25 cellular contexts compared by ENCODE assay signal in the genomic region with DNA sequence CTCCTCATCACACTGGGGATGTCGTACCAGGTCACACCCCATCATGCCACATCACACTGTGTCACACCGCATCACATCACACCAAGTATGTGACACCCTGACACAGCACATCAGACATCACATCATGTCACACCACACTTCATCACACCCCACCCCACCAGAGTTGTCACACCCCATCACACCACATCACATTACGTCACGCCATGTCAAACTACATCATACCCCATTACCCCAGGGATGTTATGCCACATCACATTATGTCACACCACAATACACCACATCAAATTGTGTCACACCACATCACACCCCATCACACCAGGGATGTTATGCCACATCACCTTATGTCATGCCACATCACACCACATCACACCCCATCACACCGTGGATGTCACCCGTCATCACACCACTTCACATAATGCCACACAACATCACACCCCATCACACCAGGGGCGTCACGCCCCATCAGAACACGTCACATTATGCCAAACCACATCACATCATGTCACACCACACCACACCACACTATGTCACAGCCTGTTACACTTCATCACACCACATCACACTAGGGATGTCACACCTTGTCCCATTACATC.
DNase-seq lines count a peak whose midpoint lies in the region; ATAC-seq, FAIRE-seq and TF ChIP-seq lines count a peak whose summit lies in the region.
"Had no signal": no experiment of that assay in that cellular context is flagged by ENCODE, and none has a peak within 500 bp of the region (broad histone marks: within the 10 kb centered on the region; RNA-seq: fewer than 3 reads in every experiment).

No MANE protein-coding gene starts in this region.

- peak; percentile 48 for DNase-seq in activated effector memory CD4-positive, alpha-beta T cell treated with anti-CD3 and anti-CD28 coated beads, Interleukin-2, amount 50 U/mL, for 16 hours
- DNase-seq in activated effector memory CD4-positive, alpha-beta T cell treated with Interleukin-2 at 50 U/mL for 16 hours = no peak
- DNase-seq in neural crest cell (ENCODE audit: low read depth, low spot score) (no peak), urothelium cell line (ENCODE audit: low spot score) (no peak), uterus (no peak), cerebellar cortex (ENCODE audit: low spot score) (no peak)
- no peak for DNase-seq in activated CD8-positive, alpha-beta memory T cell treated with anti-CD3 and anti-CD28 coated beads, Interleukin-2, amount 50 U/mL, for 4 hours
- DNase-seq: 8988T; C1 segment of cervical spinal cord; Calu3; CD8-positive, alpha-beta T cell; DMS153; GDM1; H7; HFFc6; KBM-7; NCI-H1048; NCI-H1417 treated with DMSO at 0.1 percent for 48 hours; NCI-H187; NCI-H2107; NCI-H446 treated with DMSO at 0.1 percent for 48 hours; NCI-H526 treated with DMSO at 0.1 percent for 48 hours; Right ventricle myocardium superior had no signal

- H3K27ac ChIP-seq in uterus = no peak overlapping the region
- H3K27ac ChIP-seq: HL-60 had no signal

- peak; percentile 77 for FAIRE-seq in urothelium cell line (lab: Jason Lieb, UNC)

- H3K4me3 ChIP-seq in uterus = no peak overlapping the region

- peak overlapping the region; percentile 53 for H3K27ac Mint-ChIP-seq in neural crest cell (ENCODE audit: unreplicated experiment)
- H3K27ac Mint-ChIP-seq: CD8-positive, alpha-beta T cell; HFFc6 had no signal

- intact Hi-C loops in uterus (cut with DNase I; ENCODE audit: low total_unique reads) = no loop called here

- H3K4me1 ChIP-seq in uterus = no peaks in the 10 kb centered on the region

- peaks cover 22% of the 10 kb centered on the region for H3K9me3 Mint-ChIP-seq in neural crest cell

- TF ChIP-seq CTCF in neural crest cell (conservative IDR thresholded peaks at IDR 0.05) (no peak), uterus (IDR thresholded peaks at IDR 0.05) (no peak)

- H3K4me1 Mint-ChIP-seq in neural crest cell = no peaks in the 10 kb centered on the region

- no peaks in the 10 kb centered on the region for H3K27me3 ChIP-seq in uterus

- peaks cover 15% of the 10 kb centered on the region for H3K36me3 Mint-ChIP-seq in neural crest cell (ENCODE audit: low read depth)
- H3K36me3 Mint-ChIP-seq: CD8-positive, alpha-beta T cell had no signal

- H3K36me3 ChIP-seq in uterus = no peaks in the 10 kb centered on the region

- peaks cover 2% of the 10 kb centered on the region for H3K27me3 Mint-ChIP-seq in neural crest cell (ENCODE audit: low read depth)

- no peak overlapping the region for H3K4me3 Mint-ChIP-seq in neural crest cell
- H3K4me3 Mint-ChIP-seq: CD8-positive, alpha-beta T cell; HFFc6 had no signal

- peak; percentile 22 for ATAC-seq in esophagus mucosa
- ATAC-seq: CD8-positive, alpha-beta T cell had no signal

- no peaks in the 10 kb centered on the region for H3K9me3 ChIP-seq in uterus

- no peak for TF ChIP-seq POLR2A in uterus (IDR thresholded peaks at IDR 0.05)
